Comparison of ENCODE assay signal across 2 cellular contexts in the genomic region with DNA sequence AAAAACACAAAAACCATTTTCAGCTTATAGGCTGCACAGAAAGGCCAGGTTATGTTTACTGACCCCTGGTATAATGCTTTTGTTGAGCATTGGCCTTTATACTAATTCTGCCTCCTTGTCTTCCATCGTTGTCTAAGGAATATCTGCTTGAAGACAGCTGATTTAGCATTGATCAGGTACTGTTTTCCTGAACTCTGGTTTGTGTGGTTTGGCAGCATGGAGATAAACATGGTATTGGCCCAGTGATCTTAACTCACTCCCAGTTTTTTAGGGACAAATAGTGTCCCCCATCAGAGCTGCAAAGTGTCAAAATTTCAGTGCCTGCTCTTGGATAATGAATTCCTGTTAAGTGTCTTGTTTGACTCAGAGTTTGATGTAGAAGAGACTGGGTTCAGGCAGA.
TF ChIP-seq lines count a peak whose summit lies in the region.

No MANE protein-coding gene starts in this region.

TF ChIP-seq in liver, 16 proteins besides CTCF, POLR2A, EP300 and RAD21 (continued from another document):
- TF ChIP-seq, protein P1, sequence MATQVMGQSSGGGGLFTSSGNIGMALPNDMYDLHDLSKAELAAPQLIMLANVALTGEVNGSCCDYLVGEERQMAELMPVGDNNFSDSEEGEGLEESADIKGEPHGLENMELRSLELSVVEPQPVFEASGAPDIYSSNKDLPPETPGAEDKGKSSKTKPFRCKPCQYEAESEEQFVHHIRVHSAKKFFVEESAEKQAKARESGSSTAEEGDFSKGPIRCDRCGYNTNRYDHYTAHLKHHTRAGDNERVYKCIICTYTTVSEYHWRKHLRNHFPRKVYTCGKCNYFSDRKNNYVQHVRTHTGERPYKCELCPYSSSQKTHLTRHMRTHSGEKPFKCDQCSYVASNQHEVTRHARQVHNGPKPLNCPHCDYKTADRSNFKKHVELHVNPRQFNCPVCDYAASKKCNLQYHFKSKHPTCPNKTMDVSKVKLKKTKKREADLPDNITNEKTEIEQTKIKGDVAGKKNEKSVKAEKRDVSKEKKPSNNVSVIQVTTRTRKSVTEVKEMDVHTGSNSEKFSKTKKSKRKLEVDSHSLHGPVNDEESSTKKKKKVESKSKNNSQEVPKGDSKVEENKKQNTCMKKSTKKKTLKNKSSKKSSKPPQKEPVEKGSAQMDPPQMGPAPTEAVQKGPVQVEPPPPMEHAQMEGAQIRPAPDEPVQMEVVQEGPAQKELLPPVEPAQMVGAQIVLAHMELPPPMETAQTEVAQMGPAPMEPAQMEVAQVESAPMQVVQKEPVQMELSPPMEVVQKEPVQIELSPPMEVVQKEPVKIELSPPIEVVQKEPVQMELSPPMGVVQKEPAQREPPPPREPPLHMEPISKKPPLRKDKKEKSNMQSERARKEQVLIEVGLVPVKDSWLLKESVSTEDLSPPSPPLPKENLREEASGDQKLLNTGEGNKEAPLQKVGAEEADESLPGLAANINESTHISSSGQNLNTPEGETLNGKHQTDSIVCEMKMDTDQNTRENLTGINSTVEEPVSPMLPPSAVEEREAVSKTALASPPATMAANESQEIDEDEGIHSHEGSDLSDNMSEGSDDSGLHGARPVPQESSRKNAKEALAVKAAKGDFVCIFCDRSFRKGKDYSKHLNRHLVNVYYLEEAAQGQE (IDR thresholded peaks at IDR 0.05) = no peak
- TF ChIP-seq HNF4G (IDR thresholded peaks at IDR 0.05) (no peak), SP1 (IDR thresholded peaks at IDR 0.05) (no peak), GABPA (IDR thresholded peaks at IDR 0.05 in 1 of 2, conservative IDR thresholded peaks at IDR 0.05 in 1 of 2) (no peak), HNF4A (conservative IDR thresholded peaks at IDR 0.05) (peak; percentile 59 to 61), FOXA1 (IDR thresholded peaks at IDR 0.05) (peak; percentile 50), EGR1 (IDR thresholded peaks at IDR 0.05; ENCODE audit: low read depth in 2 of 2) (no peak), YY1 (IDR thresholded peaks at IDR 0.05) (no peak), NR2F2 (IDR thresholded peaks at IDR 0.05) (no peak), RXRA (IDR thresholded peaks at IDR 0.05) (peak; percentile 10 to 22)
- TF ChIP-seq, protein P2, sequence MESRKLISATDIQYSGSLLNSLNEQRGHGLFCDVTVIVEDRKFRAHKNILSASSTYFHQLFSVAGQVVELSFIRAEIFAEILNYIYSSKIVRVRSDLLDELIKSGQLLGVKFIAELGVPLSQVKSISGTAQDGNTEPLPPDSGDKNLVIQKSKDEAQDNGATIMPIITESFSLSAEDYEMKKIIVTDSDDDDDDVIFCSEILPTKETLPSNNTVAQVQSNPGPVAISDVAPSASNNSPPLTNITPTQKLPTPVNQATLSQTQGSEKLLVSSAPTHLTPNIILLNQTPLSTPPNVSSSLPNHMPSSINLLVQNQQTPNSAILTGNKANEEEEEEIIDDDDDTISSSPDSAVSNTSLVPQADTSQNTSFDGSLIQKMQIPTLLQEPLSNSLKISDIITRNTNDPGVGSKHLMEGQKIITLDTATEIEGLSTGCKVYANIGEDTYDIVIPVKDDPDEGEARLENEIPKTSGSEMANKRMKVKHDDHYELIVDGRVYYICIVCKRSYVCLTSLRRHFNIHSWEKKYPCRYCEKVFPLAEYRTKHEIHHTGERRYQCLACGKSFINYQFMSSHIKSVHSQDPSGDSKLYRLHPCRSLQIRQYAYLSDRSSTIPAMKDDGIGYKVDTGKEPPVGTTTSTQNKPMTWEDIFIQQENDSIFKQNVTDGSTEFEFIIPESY (IDR thresholded peaks at IDR 0.05) = no peak

TF ChIP-seq in HepG2, 621 proteins besides CTCF, POLR2A, EP300 and RAD21 (continued from another document):
- TF ChIP-seq, protein P3, sequence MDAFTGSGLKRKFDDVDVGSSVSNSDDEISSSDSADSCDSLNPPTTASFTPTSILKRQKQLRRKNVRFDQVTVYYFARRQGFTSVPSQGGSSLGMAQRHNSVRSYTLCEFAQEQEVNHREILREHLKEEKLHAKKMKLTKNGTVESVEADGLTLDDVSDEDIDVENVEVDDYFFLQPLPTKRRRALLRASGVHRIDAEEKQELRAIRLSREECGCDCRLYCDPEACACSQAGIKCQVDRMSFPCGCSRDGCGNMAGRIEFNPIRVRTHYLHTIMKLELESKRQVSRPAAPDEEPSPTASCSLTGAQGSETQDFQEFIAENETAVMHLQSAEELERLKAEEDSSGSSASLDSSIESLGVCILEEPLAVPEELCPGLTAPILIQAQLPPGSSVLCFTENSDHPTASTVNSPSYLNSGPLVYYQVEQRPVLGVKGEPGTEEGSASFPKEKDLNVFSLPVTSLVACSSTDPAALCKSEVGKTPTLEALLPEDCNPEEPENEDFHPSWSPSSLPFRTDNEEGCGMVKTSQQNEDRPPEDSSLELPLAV (CRISPR knock-in tag; conservative IDR thresholded peaks at IDR 0.05; ENCODE audit: low read depth) = no peak
